21 cellular contexts compared by ENCODE assay signal in genomic region chr4:10462876-10463275, GRCh38. TPM values are rescaled to one million over a fixed set of nuclear protein-coding genes. Genes with fewer than 3 reads are reported as not detected.
DNase-seq lines count a peak whose midpoint lies in the region; ATAC-seq and TF ChIP-seq lines count a peak whose summit lies in the region.
"Had no signal": no experiment of that assay in that cellular context is flagged by ENCODE, and none has a peak within 500 bp of the region (broad histone marks: within the 10 kb centered on the region; RNA-seq: fewer than 3 reads in every experiment).

No MANE protein-coding gene starts in this region.

- H3K4me1 Mint-ChIP-seq in CD4-positive, CD25-positive, alpha-beta regulatory T cell = peaks cover 4 to 26% (median 11%) of the 10 kb centered on the region in 4 donors
- H3K4me1 Mint-ChIP-seq in neural crest cell = peaks cover 10% of the 10 kb centered on the region
- H3K4me1 Mint-ChIP-seq in type B pancreatic cell (ENCODE audit: unreplicated experiment) = no peaks in the 10 kb centered on the region

- TF ChIP-seq CTCF in neural crest cell (conservative IDR thresholded peaks at IDR 0.05) (no peak), type B pancreatic cell (conservative IDR thresholded peaks at IDR 0.05) (no peak)

- no peak for DNase-seq in CD4-positive, CD25-positive, alpha-beta regulatory T cell
- DNase-seq in SK-MEL-5 (ENCODE audit: low read depth, low spot score) = peak; percentile 90
- no peak for DNase-seq in neural crest cell (ENCODE audit: low read depth, low spot score)
- DNase-seq in type B pancreatic cell (ENCODE audit: extremely low spot score, unreplicated experiment) = no peak
- no peak for DNase-seq in middle frontal gyrus (ENCODE audit: extremely low spot score, low spot score)
- DNase-seq: 8988T; ACHN; AML-193; C1 segment of cervical spinal cord; CD8-positive, alpha-beta T cell; DMS 273 treated with DMSO at 0.1 percent for 48 hours; DMS79; EL; GDM1 had no signal

- no peak overlapping the region for H3K4me3 ChIP-seq in CD4-positive, CD25-positive, alpha-beta regulatory T cell (ENCODE audit: low read depth, low read length)
- H3K4me3 ChIP-seq: A549, GM12878 had no signal

- peaks cover 14% of the 10 kb centered on the region for H3K4me1 ChIP-seq in CD4-positive, CD25-positive, alpha-beta regulatory T cell (ENCODE audit: control insufficient read depth, insufficient read depth, low read length, poor library complexity, severe bottlenecking)
- H3K4me1 ChIP-seq: A549 had no signal

- peaks cover 49% of the 10 kb centered on the region for H3K27me3 Mint-ChIP-seq in CD4-positive, CD25-positive, alpha-beta regulatory T cell
- H3K27me3 Mint-ChIP-seq in neural crest cell (ENCODE audit: low read depth) (peaks cover 60% of the 10 kb centered on the region), type B pancreatic cell (peaks cover 55% of the 10 kb centered on the region)

- peaks cover 0 to 9% (median 4%) of the 10 kb centered on the region in 7 donors for H3K9me3 Mint-ChIP-seq in CD4-positive, CD25-positive, alpha-beta regulatory T cell
- H3K9me3 Mint-ChIP-seq in neural crest cell (peaks cover 13% of the 10 kb centered on the region), type B pancreatic cell (peaks cover 10% of the 10 kb centered on the region)
- H3K9me3 Mint-ChIP-seq: GM23338 had no signal

- H3K27ac ChIP-seq in CD4-positive, CD25-positive, alpha-beta regulatory T cell (ENCODE audit: insufficient read depth, low read length, poor library complexity, severe bottlenecking) = no peak overlapping the region
- H3K27ac ChIP-seq: A549 had no signal

- peaks cover 0 to 2% of the 10 kb centered on the region in 2 experiments for H3K9me3 ChIP-seq in CD4-positive, CD25-positive, alpha-beta regulatory T cell (ENCODE audit: control insufficient read depth in 2 of 2, low read length in 2 of 2)
- H3K9me3 ChIP-seq: A549 had no signal

- in situ Hi-C loops in SK-MEL-5 (cut with HindIII; ENCODE audit: low pct_unique_long_range_greater_than_20kb, low sequenced_read_pairs) = no loop called here

- H3K27ac Mint-ChIP-seq in CD4-positive, CD25-positive, alpha-beta regulatory T cell = no peak overlapping the region
- H3K27ac Mint-ChIP-seq in neural crest cell (ENCODE audit: unreplicated experiment) (no peak overlapping the region), type B pancreatic cell (no peak overlapping the region)
- H3K27ac Mint-ChIP-seq: CD8-positive, alpha-beta T cell; GM23338; H9 had no signal

- H3K36me3 Mint-ChIP-seq in CD4-positive, CD25-positive, alpha-beta regulatory T cell = no peaks in the 10 kb centered on the region
- H3K36me3 Mint-ChIP-seq in neural crest cell (ENCODE audit: low read depth) (peaks cover 23% of the 10 kb centered on the region), type B pancreatic cell (no peaks in the 10 kb centered on the region)
- H3K36me3 Mint-ChIP-seq: CD8-positive, alpha-beta T cell had no signal

- ATAC-seq in CD4-positive, CD25-positive, alpha-beta regulatory T cell (ENCODE audit: low read depth in 2 of 2) = no peak
- ATAC-seq in HG03442 (IDR thresholded peaks at IDR 0.05; ENCODE audit: unreplicated experiment) = no peak
- no peak for ATAC-seq in HG02623 (IDR thresholded peaks at IDR 0.05; ENCODE audit: unreplicated experiment)
- ATAC-seq: A549; CD8-positive, alpha-beta T cell; GM12878; HCT116 had no signal

- no peaks in the 10 kb centered on the region for H3K36me3 ChIP-seq in CD4-positive, CD25-positive, alpha-beta regulatory T cell (ENCODE audit: control insufficient read depth, insufficient read depth, low read length)

- peaks cover 17% of the 10 kb centered on the region for H3K27me3 ChIP-seq in CD4-positive, CD25-positive, alpha-beta regulatory T cell (ENCODE audit: control insufficient read depth, insufficient read depth, low read length)

- peak overlapping the region in 3 of 4 donors; percentile 18 to 62 (median 58) for H3K4me3 Mint-ChIP-seq in CD4-positive, CD25-positive, alpha-beta regulatory T cell
- peak overlapping the region; percentile 3 for H3K4me3 Mint-ChIP-seq in neural crest cell
- H3K4me3 Mint-ChIP-seq in type B pancreatic cell = peak overlapping the region; percentile 1

RNA-seq across cellular contexts. Expression of gene ZNF518B, which starts 5.7 kb away (rescaled TPM):
- total RNA-seq in CD4-positive, CD25-positive, alpha-beta regulatory T cell = 22.9 TPM
- polyA plus RNA-seq in CD4-positive, CD25-positive, alpha-beta regulatory T cell = 10 to 100 TPM in 3 of 4 donors, 1 to 10 TPM in 1; 9.0 to 18.4 (median 10.9) TPM
- total RNA-seq in SK-MEL-5 (2014; rRNA removed; shearing (Covaris generic)) = 19.6 and 22.5 TPM in 2 replicates
- polyA plus RNA-seq in SK-MEL-5 (2015; cell fraction: cytosol; rRNA removed) = 6.5 and 8.0 TPM in 2 replicates
- 14.0 and 23.3 TPM in 2 replicates for polyA plus RNA-seq in SK-MEL-5 (2015; cell fraction: nucleus; rRNA removed)
- total RNA-seq in neural crest cell (67.3 and 77.3 TPM in 2 replicates), type B pancreatic cell (ENCODE audit: low replicate concordance) (37.6 and 44.0 TPM in 2 replicates)

Comparison
In these comparisons a context has a peak if more than half of its experiments do, and no peak if none do; other contexts are left out.
1. H3K4me3 Mint-ChIP-seq: peak in every context shown above with its lines; median percentile 58 in CD4-positive, CD25-positive, alpha-beta regulatory T cell; 3 in neural crest cell; 1 in type B pancreatic cell.